1 cellular context compared by ENCODE assay signal in genomic region chr6:150320450-150320849, GRCh38.
TF ChIP-seq lines count a peak whose summit lies in the region.

No MANE protein-coding gene starts in this region.

TF ChIP-seq in K562, 482 proteins besides CTCF, POLR2A, EP300 and RAD21 (continued from another document and continues in another):
- TF ChIP-seq, protein P1, sequence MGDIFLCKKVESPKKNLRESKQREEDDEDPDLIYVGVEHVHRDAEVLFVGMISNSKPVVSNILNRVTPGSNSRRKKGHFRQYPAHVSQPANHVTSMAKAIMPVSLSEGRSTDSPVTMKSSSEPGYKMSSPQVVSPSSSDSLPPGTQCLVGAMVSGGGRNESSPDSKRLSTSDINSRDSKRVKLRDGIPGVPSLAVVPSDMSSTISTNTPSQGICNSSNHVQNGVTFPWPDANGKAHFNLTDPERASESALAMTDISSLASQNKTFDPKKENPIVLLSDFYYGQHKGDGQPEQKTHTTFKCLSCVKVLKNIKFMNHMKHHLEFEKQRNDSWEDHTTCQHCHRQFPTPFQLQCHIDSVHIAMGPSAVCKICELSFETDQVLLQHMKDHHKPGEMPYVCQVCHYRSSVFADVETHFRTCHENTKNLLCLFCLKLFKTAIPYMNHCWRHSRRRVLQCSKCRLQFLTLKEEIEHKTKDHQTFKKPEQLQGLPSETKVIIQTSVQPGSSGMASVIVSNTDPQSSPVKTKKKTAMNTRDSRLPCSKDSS (IDR thresholded peaks at IDR 0.05; ENCODE audit: low read depth, partially characterized antibody): no peak
- TF ChIP-seq TCF3 (CRISPR knock-in tag; IDR thresholded peaks at IDR 0.05) (peak; percentile 58), E2F5 (CRISPR knock-in tag; IDR thresholded peaks at IDR 0.05) (no peak), MAFK (IDR thresholded peaks at IDR 0.05; ENCODE audit: low read length) (peak; percentile 16; the same call in 1 of the 2 replicates), TBL1XR1 (IDR thresholded peaks at IDR 0.05; ENCODE audit: low read length in 2 of 2) (no peak), GATA2 (CRISPR knock-in tag; IDR thresholded peaks at IDR 0.05) (peak; percentile 21; the same call in 1 of the 2 replicates), KLF6 (CRISPR knock-in tag; IDR thresholded peaks at IDR 0.05; ENCODE audit: borderline replicate concordance) (no peak), VEZF1 (CRISPR knock-in tag; IDR thresholded peaks at IDR 0.05) (peak; percentile 43), SMAD4 (CRISPR knock-in tag; conservative IDR thresholded peaks at IDR 0.05) (peak; percentile 67), HNRNPUL1 (IDR thresholded peaks at IDR 0.05; ENCODE audit: low read length) (no peak), ZNF217 (CRISPR knock-in tag; IDR thresholded peaks at IDR 0.05) (no peak), ZNF584 (CRISPR knock-in tag; IDR thresholded peaks at IDR 0.05; ENCODE audit: low read depth) (peak; percentile 91; the same call in 1 of the 2 replicates), ILF3 (IDR thresholded peaks at IDR 0.05; ENCODE audit: borderline replicate concordance) (no peak), ZNF766 (CRISPR knock-in tag; conservative IDR thresholded peaks at IDR 0.05) (peak; percentile 49), GTF2E2 (tag; IDR thresholded peaks at IDR 0.05) (no peak), ZNF592 (IDR thresholded peaks at IDR 0.05) (peak; percentile 78; the same call in 1 of the 2 replicates), NFATC3 (IDR thresholded peaks at IDR 0.05) (no peak), UBTF (IDR thresholded peaks at IDR 0.05; ENCODE audit: borderline replicate concordance in 1 of 2, low read depth in 2 of 2, low read length in 2 of 2) (0 out of 4 replicates have a peak, but pooled peaks of 1 of the 2 experiments have one; percentile 37), ZFP1 (CRISPR knock-in tag; IDR thresholded peaks at IDR 0.05) (no peak), L3MBTL2 (IDR thresholded peaks at IDR 0.05) (peak; percentile 95), MECOM (CRISPR knock-in tag; IDR thresholded peaks at IDR 0.05) (peak; percentile 14; the same call in 1 of the 2 replicates), ZNF449 (CRISPR knock-in tag; IDR thresholded peaks at IDR 0.05) (peak; percentile 39; the same call in 1 of the 2 replicates), MAFG (tag; conservative IDR thresholded peaks at IDR 0.05) (peak; percentile 14; the same call in 1 of the 2 replicates), CBFB (CRISPR knock-in tag; IDR thresholded peaks at IDR 0.05) (no peak), MGA (IDR thresholded peaks at IDR 0.05) (peak; percentile 86), CBFA2T3 (IDR thresholded peaks at IDR 0.05) (peak; percentile 34), ZNF583 (CRISPR knock-in tag; IDR thresholded peaks at IDR 0.05) (peak; percentile 86; the same call in 1 of the 2 replicates), TAL1 (IDR thresholded peaks at IDR 0.05) (0 out of 2 replicates have a peak, but pooled peaks have one; percentile 24), EP400 (IDR thresholded peaks at IDR 0.05) (peak; percentile 39), POLR3A (IDR thresholded peaks at IDR 0.05; ENCODE audit: borderline replicate concordance, extremely low read depth, insufficient read depth, insufficient read length) (no peak), HIVEP1 (CRISPR knock-in tag; IDR thresholded peaks at IDR 0.05) (0 out of 2 replicates have a peak, but pooled peaks have one; percentile 25), ARID1B (IDR thresholded peaks at IDR 0.05) (peak; percentile 52; the same call in 1 of the 2 replicates)
- TF ChIP-seq, protein P2, sequence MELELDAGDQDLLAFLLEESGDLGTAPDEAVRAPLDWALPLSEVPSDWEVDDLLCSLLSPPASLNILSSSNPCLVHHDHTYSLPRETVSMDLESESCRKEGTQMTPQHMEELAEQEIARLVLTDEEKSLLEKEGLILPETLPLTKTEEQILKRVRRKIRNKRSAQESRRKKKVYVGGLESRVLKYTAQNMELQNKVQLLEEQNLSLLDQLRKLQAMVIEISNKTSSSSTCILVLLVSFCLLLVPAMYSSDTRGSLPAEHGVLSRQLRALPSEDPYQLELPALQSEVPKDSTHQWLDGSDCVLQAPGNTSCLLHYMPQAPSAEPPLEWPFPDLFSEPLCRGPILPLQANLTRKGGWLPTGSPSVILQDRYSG (tag; conservative IDR thresholded peaks at IDR 0.05; ENCODE audit: low read depth): 0 out of 2 replicates have a peak, but pooled peaks have one; percentile 45
